ENCODE assay signal across 11 cellular contexts in the genomic region with DNA sequence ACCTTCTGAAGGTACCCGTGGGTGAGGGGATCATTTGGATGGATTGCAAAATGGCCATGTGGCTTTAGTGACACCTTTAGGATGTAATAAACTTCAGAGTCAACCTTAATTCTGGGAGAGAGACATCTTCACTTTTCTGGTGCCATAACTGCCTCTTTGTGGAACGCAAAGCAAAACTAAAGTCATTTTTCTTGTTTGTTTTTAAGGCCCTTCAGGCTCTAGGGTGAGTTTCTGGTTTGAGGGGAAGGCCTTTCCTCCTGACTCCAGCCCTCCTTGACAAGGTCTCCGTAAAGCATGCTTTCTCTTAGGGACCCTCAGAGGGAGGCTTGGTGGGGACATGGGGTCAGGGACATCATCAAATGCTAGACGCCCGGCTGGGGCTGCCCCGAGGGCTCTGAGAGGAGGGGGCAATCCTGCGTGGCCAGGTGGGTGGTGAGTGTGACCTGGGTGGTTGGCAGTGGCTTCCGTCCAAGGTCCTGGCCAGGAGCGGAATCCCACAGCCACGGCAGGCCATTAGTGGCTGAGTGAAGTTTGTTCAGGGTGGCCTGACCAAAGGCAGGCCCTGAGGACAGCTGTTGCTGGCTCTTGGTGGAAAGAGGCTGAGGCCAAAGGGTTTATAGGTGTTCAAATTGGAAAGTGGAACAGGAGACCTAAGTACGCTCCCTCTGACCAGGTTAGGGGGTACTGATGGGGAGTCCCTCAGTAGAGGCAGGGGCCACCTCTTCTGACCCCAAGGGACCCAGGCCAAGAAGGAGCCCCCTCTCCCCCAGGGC.
DNase-seq lines count a peak whose midpoint lies in the region; ATAC-seq and TF ChIP-seq lines count a peak whose summit lies in the region.
"Had no signal": no experiment of that assay in that cellular context is flagged by ENCODE, and none has a peak within 500 bp of the region (broad histone marks: within the 10 kb centered on the region; RNA-seq: fewer than 3 reads in every experiment).

No MANE protein-coding gene starts in this region.

- no peak for TF ChIP-seq EP300 in tibial nerve (IDR thresholded peaks at IDR 0.05)

- no peak overlapping the region for H3K4me3 ChIP-seq in tibial nerve
- H3K4me3 ChIP-seq: PC-9 had no signal

- no peaks in the 10 kb centered on the region for H3K27me3 ChIP-seq in tibial nerve

- H3K4me1 ChIP-seq in tibial nerve: peaks cover 0 to 78% (median 46%) of the 10 kb centered on the region in 4 donors

- H3K36me3 ChIP-seq in tibial nerve: no peaks in the 10 kb centered on the region

- no peak overlapping the region for H3K4me3 Mint-ChIP-seq in activated T-cell treated with anti-CD3 and anti-CD28 coated beads, Interleukin-2, amount 50 U/mL, for 4 hours
- no peak overlapping the region for H3K4me3 Mint-ChIP-seq in central memory CD8-positive, alpha-beta T cell
- H3K4me3 Mint-ChIP-seq in natural killer cell: peak overlapping the region; percentile 9

- H3K27ac ChIP-seq in tibial nerve: peak overlapping the region; percentile 80 to 94 (median 90)
- H3K27ac ChIP-seq: PC-9 had no signal

- no peaks in the 10 kb centered on the region for H3K27me3 Mint-ChIP-seq in activated T-cell treated with anti-CD3 and anti-CD28 coated beads, Interleukin-2, amount 50 U/mL, for 4 hours (ENCODE audit: low read depth)
- no peaks in the 10 kb centered on the region for H3K27me3 Mint-ChIP-seq in central memory CD8-positive, alpha-beta T cell
- peaks cover 0 to 8% of the 10 kb centered on the region in 2 donors for H3K27me3 Mint-ChIP-seq in natural killer cell (ENCODE audit: low read depth in 2 of 2)

- whole genome bisulfite sequencing in tibial nerve, 2 donors: 89 to 91% methylated on average over 11 of the region's 11 CpGs

- H3K4me1 Mint-ChIP-seq in activated T-cell treated with anti-CD3 and anti-CD28 coated beads, Interleukin-2, amount 50 U/mL, for 4 hours (ENCODE audit: low read depth): peaks cover 16% of the 10 kb centered on the region
- peaks cover 17% of the 10 kb centered on the region for H3K4me1 Mint-ChIP-seq in central memory CD8-positive, alpha-beta T cell
- peaks cover 33 to 58% of the 10 kb centered on the region in 2 donors for H3K4me1 Mint-ChIP-seq in natural killer cell

- peaks cover 0 to 8% (median 0%) of the 10 kb centered on the region in 4 donors for H3K9me3 ChIP-seq in tibial nerve

- TF ChIP-seq CTCF in natural killer cell (IDR thresholded peaks at IDR 0.05) (no peak), tibial nerve (IDR thresholded peaks at IDR 0.05) (no peak)

- no peak for ATAC-seq in activated T-cell treated with anti-CD3 and anti-CD28 coated beads, Interleukin-2, amount 50 U/mL, for 4 hours
- ATAC-seq in central memory CD8-positive, alpha-beta T cell (replicated peaks; ENCODE audit: extremely low read depth, poor library complexity, severe bottlenecking): no peak
- peak in 1 of 3 donors; percentile 32 for ATAC-seq in natural killer cell
- no peak for ATAC-seq in HG03521 (IDR thresholded peaks at IDR 0.05; ENCODE audit: unreplicated experiment)

- no peak for TF ChIP-seq POLR2A in tibial nerve (IDR thresholded peaks at IDR 0.05)

- DNase-seq in activated T-cell treated with anti-CD3 and anti-CD28 coated beads, Interleukin-2, amount 50 U/mL, for 48 hours: peak; percentile 8 to 11
- no peak for DNase-seq in activated T-cell treated with anti-CD3 and anti-CD28 coated beads, Interleukin-2, amount 50 U/mL, for 4 hours
- DNase-seq in central memory CD8-positive, alpha-beta T cell (ENCODE audit: low spot score in 2 of 2): no peak
- DNase-seq in natural killer cell: peak; percentile 14
- peak; percentile 5 to 12 for DNase-seq in tibial nerve (ENCODE audit: low spot score in 2 of 2)
- DNase-seq in NCI-H146 (lab: John Stamatoyannopoulos, UW): no peak
- no peak for DNase-seq in foreskin melanocyte
- DNase-seq: hypothalamus, NCI-H226, PC-9 had no signal

- intact Hi-C loops in natural killer cell (cut with micrococcal nuclease): no loop called here

- H3K9me3 Mint-ChIP-seq in activated T-cell treated with anti-CD3 and anti-CD28 coated beads, Interleukin-2, amount 50 U/mL, for 4 hours: peaks cover 4% of the 10 kb centered on the region
- H3K9me3 Mint-ChIP-seq in central memory CD8-positive, alpha-beta T cell: no peaks in the 10 kb centered on the region
- peaks cover 0 to 3% of the 10 kb centered on the region in 2 donors for H3K9me3 Mint-ChIP-seq in natural killer cell

- H3K36me3 Mint-ChIP-seq in activated T-cell treated with anti-CD3 and anti-CD28 coated beads, Interleukin-2, amount 50 U/mL, for 4 hours (ENCODE audit: insufficient read depth): no peaks in the 10 kb centered on the region
- H3K36me3 Mint-ChIP-seq in central memory CD8-positive, alpha-beta T cell (ENCODE audit: insufficient read depth): peaks cover 3% of the 10 kb centered on the region
- H3K36me3 Mint-ChIP-seq in natural killer cell: peaks cover 6% of the 10 kb centered on the region

- H3K27ac Mint-ChIP-seq in central memory CD8-positive, alpha-beta T cell (ENCODE audit: low read depth): peak overlapping the region; percentile 71
- peak overlapping the region in 1 of 2 donors; percentile 87 for H3K27ac Mint-ChIP-seq in natural killer cell

Comparison
In these comparisons a context has a peak if more than half of its experiments do, and no peak if none do; other contexts are left out.
1. DNase-seq: peak in activated T-cell treated with anti-CD3 and anti-CD28 coated beads, Interleukin-2, amount 50 U/mL, for 48 hours (2 of 2), natural killer cell (single experiment) and tibial nerve (2 of 2); none in activated T-cell treated with anti-CD3 and anti-CD28 coated beads, Interleukin-2, amount 50 U/mL, for 4 hours (single experiment), central memory CD8-positive, alpha-beta T cell (0 of 2), NCI-H146 (single experiment) and foreskin melanocyte (single experiment).